In the genomic region with DNA sequence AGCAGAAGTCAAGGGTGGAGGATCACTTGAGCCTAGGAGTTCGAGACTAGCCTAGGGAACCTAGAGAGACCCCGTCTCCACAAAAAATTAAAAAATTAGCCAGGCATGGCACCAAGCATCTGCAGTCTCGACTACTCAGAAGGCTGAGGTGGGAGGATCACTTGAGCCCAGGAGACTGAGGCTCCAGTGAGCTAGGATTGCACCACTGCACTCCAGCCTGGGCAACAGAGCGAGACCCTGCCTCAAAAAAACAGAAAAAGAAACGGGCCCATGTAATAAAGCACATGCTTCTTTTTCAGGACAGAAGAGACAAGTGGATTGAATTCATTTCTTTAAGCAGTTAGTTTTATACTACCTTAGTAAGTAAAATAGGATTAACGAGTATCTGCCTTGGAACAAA, we compare ENCODE assay signal across 24 cellular contexts.
"Had no signal": no experiment of that assay in that cellular context is flagged by ENCODE, and none has a peak within 500 bp of the region (broad histone marks: within the 10 kb centered on the region; RNA-seq: fewer than 3 reads in every experiment).

No MANE protein-coding gene starts in this region.

- H3K27ac ChIP-seq: esophagus muscularis mucosa, foreskin keratinocyte, gastroesophageal sphincter, heart right ventricle, left lung, ovary, psoas muscle, right lobe of liver, suprapubic skin, transverse colon, vagina had no signal

- H3K4me1 Mint-ChIP-seq: stimulated activated naive B cell treated with anti-CD40 and anti-IgM and Interleukin-4, amounts not matched to agents 10 μg/mL and 1 μg/mL and 100 μg/mL, for 72 hours had no signal

- H3K36me3 Mint-ChIP-seq: stimulated activated naive B cell treated with anti-CD40 and anti-IgM and Interleukin-4, amounts not matched to agents 10 μg/mL and 1 μg/mL and 100 μg/mL, for 72 hours had no signal

- H3K36me3 ChIP-seq: esophagus muscularis mucosa, gastroesophageal sphincter, heart right ventricle, left lung, ovary, suprapubic skin, transverse colon, vagina had no signal

- H3K4me1 ChIP-seq: esophagus muscularis mucosa, gastroesophageal sphincter, heart right ventricle, left lung, psoas muscle, suprapubic skin, transverse colon, vagina had no signal

- H3K4me3 Mint-ChIP-seq: naive thymus-derived CD4-positive, alpha-beta T cell; stimulated activated naive B cell treated with anti-CD40 and anti-IgM and Interleukin-4, amounts not matched to agents 10 μg/mL and 1 μg/mL and 100 μg/mL, for 72 hours; stimulated activated naive CD8-positive, alpha-beta T cell treated with anti-CD3 and anti-CD28 coated beads, Interleukin-15, Interleukin-2, amounts not matched to agents 100 ng/mL and 50 ng/mL, for 24 hours had no signal

- DNase-seq: effector CD8-positive, alpha-beta T cell; heart right ventricle; hippocampal formation; left cardiac atrium; left lung; mesenchymal stem cell; midbrain; naive thymus-derived CD4-positive, alpha-beta T cell; occipital lobe; ovary; posterior cingulate gyrus; psoas muscle; right lobe of liver; small intestine; stimulated activated CD4-positive, alpha-beta T cell treated with anti-CD3 and anti-CD28 coated beads, Interleukin-15, amount 100 ng/mL, for 24 hours; stimulated activated CD4-positive, alpha-beta T cell treated with anti-CD3 and anti-CD28 coated beads, Interleukin-2, amount 100 ng/mL, for 48 hours; stimulated activated naive B cell treated with anti-CD40 and anti-IgM and Interleukin-4, amounts not matched to agents 10 μg/mL and 1 μg/mL and 100 μg/mL, for 72 hours; transverse colon had no signal

- ATAC-seq: gastroesophageal sphincter; heart right ventricle; left cardiac atrium; left lung; naive thymus-derived CD4-positive, alpha-beta T cell; psoas muscle; right lobe of liver; stimulated activated naive B cell treated with anti-CD40 and anti-IgM and Interleukin-4, amounts not matched to agents 10 μg/mL and 1 μg/mL and 100 μg/mL, for 72 hours had no signal

- H3K27me3 Mint-ChIP-seq: naive thymus-derived CD4-positive, alpha-beta T cell; stimulated activated naive B cell treated with anti-CD40 and anti-IgM and Interleukin-4, amounts not matched to agents 10 μg/mL and 1 μg/mL and 100 μg/mL, for 72 hours; stimulated activated naive CD8-positive, alpha-beta T cell treated with anti-CD3 and anti-CD28 coated beads, Interleukin-15, Interleukin-2, amounts not matched to agents 100 ng/mL and 50 ng/mL, for 24 hours had no signal

- H3K27me3 ChIP-seq: esophagus muscularis mucosa, foreskin keratinocyte, gastroesophageal sphincter, heart right ventricle, left lung, ovary, right lobe of liver, suprapubic skin, transverse colon, vagina had no signal

- H3K4me3 ChIP-seq: esophagus muscularis mucosa, gastroesophageal sphincter, heart right ventricle, left lung, ovary, psoas muscle, right lobe of liver, suprapubic skin, transverse colon, vagina had no signal

- H3K9me3 Mint-ChIP-seq: stimulated activated naive B cell treated with anti-CD40 and anti-IgM and Interleukin-4, amounts not matched to agents 10 μg/mL and 1 μg/mL and 100 μg/mL, for 72 hours; stimulated activated naive CD8-positive, alpha-beta T cell treated with anti-CD3 and anti-CD28 coated beads, Interleukin-15, Interleukin-2, amounts not matched to agents 100 ng/mL and 50 ng/mL, for 24 hours had no signal

- H3K9me3 ChIP-seq: esophagus muscularis mucosa, gastroesophageal sphincter, heart right ventricle, left lung, ovary, psoas muscle, right lobe of liver, suprapubic skin, transverse colon, vagina had no signal

- H3K27ac Mint-ChIP-seq: naive thymus-derived CD4-positive, alpha-beta T cell; stimulated activated naive B cell treated with anti-CD40 and anti-IgM and Interleukin-4, amounts not matched to agents 10 μg/mL and 1 μg/mL and 100 μg/mL, for 72 hours; stimulated activated naive CD8-positive, alpha-beta T cell treated with anti-CD3 and anti-CD28 coated beads, Interleukin-15, Interleukin-2, amounts not matched to agents 100 ng/mL and 50 ng/mL, for 24 hours had no signal
